ENCODE assay signal across 38 cellular contexts in genomic region chr11:114719562-114719961, GRCh38. TPM values are rescaled to one million over a fixed set of nuclear protein-coding genes. Genes with fewer than 3 reads are reported as not detected.
"Had no signal": no experiment of that assay in that cellular context is flagged by ENCODE, and none has a peak within 500 bp of the region (broad histone marks: within the 10 kb centered on the region; RNA-seq: fewer than 3 reads in every experiment).

No MANE protein-coding gene starts in this region.

- H3K36me3 ChIP-seq: MG63 had no signal

- H3K4me3 ChIP-seq: MG63 had no signal

- H3K27ac ChIP-seq: KMS-11 had no signal

- H3K9me3 ChIP-seq: MG63 had no signal

- H3K4me2 ChIP-seq: KMS-11 had no signal

- DNase-seq: Karpas-422, Kasumi-1, KBM-7, KG1, MG63, MM.1S, MV-4-11, NCI-H1048, NCI-H1092, NCI-H1092 treated with DMSO at 0.1 percent for 48 hours, NCI-H1105, NCI-H1105 treated with DMSO at 0.1 percent for 48 hours, NCI-H1417, NCI-H1417 treated with DMSO at 0.1 percent for 48 hours, NCI-H1436, NCI-H1436 treated with DMSO at 0.1 percent for 48 hours, NCI-H146, NCI-H1694, NCI-H1694 treated with DMSO at 0.1 percent for 48 hours, NCI-H187, NCI-H187 treated with DMSO at 0.1 percent for 48 hours, NCI-H1930, NCI-H2029, NCI-H2029 treated with DMSO at 0.1 percent for 48 hours, NCI-H2081, NCI-H2081 treated with DMSO at 0.1 percent for 48 hours, NCI-H2107, NCI-H2171, NCI-H2171 treated with DMSO at 0.1 percent for 48 hours, NCI-H2227 treated with DMSO at 0.1 percent for 48 hours, NCI-H226, NCI-H345, NCI-H446, NCI-H446 treated with DMSO at 0.1 percent for 48 hours had no signal

- H3K27me3 ChIP-seq: MG63 had no signal

RNA-seq across cellular contexts. Expression of gene NXPE2, which starts 41.2 kb away (rescaled TPM):
- total RNA-seq: M059J, MCF 10A, NCI-H460 had no signal
